In genomic region chr6:47151232-47151898, GRCh38 we compare ENCODE assay signal across 1 cellular context.
TF ChIP-seq lines count a peak whose summit lies in the region.

No MANE protein-coding gene starts in this region.

TF ChIP-seq in HepG2, 621 proteins besides CTCF, POLR2A, EP300 and RAD21 (continued from another document):
- TF ChIP-seq GRHL1 (CRISPR knock-in tag; conservative IDR thresholded peaks at IDR 0.05) (no peak), SRY (CRISPR knock-in tag; IDR thresholded peaks at IDR 0.05) (no peak), FOSL1 (CRISPR knock-in tag; IDR thresholded peaks at IDR 0.05; ENCODE audit: borderline replicate concordance) (peak; percentile 47; the same call in 1 of the 2 replicates), ZBTB39 (CRISPR knock-in tag; IDR thresholded peaks at IDR 0.05) (no peak), ATF3 (CRISPR knock-in tag; IDR thresholded peaks at IDR 0.05) (0 out of 2 replicates have a peak, but pooled peaks have one; percentile 48), MATR3 (CRISPR knock-in tag; IDR thresholded peaks at IDR 0.05) (no peak), PRDM10 (CRISPR knock-in tag; IDR thresholded peaks at IDR 0.05; ENCODE audit: low read depth) (no peak)
TF ChIP-seq in HepG2: peak in this region for 5.
